In genomic region chr10:42380926-42381547, GRCh38 we compare ENCODE assay signal across 34 cellular contexts.
"Had no signal": no experiment of that assay in that cellular context is flagged by ENCODE, and none has a peak within 500 bp of the region (broad histone marks: within the 10 kb centered on the region; RNA-seq: fewer than 3 reads in every experiment).

No MANE protein-coding gene starts in this region.

- H3K9me3 ChIP-seq: MG63 had no signal

- H3K27me3 ChIP-seq: MG63 had no signal

- H3K4me3 ChIP-seq: MG63 had no signal

- DNase-seq: Karpas-422, Kasumi-1, MG63, MM.1S, MV-4-11, NCI-H1048, NCI-H1092, NCI-H1092 treated with DMSO at 0.1 percent for 48 hours, NCI-H1105, NCI-H1105 treated with DMSO at 0.1 percent for 48 hours, NCI-H1417, NCI-H1417 treated with DMSO at 0.1 percent for 48 hours, NCI-H1436, NCI-H1436 treated with DMSO at 0.1 percent for 48 hours, NCI-H146, NCI-H1694, NCI-H1694 treated with DMSO at 0.1 percent for 48 hours, NCI-H187, NCI-H187 treated with DMSO at 0.1 percent for 48 hours, NCI-H1930, NCI-H2029, NCI-H2029 treated with DMSO at 0.1 percent for 48 hours, NCI-H2081, NCI-H2081 treated with DMSO at 0.1 percent for 48 hours, NCI-H2107, NCI-H2171, NCI-H2171 treated with DMSO at 0.1 percent for 48 hours, NCI-H2227 treated with DMSO at 0.1 percent for 48 hours, NCI-H226, NCI-H345, NCI-H446, NCI-H446 treated with DMSO at 0.1 percent for 48 hours, NCI-H510A, NCI-H510A treated with DMSO at 0.1 percent for 48 hours had no signal

- H3K36me3 ChIP-seq: MG63 had no signal
